2 cellular contexts compared by ENCODE assay signal in the genomic region with DNA sequence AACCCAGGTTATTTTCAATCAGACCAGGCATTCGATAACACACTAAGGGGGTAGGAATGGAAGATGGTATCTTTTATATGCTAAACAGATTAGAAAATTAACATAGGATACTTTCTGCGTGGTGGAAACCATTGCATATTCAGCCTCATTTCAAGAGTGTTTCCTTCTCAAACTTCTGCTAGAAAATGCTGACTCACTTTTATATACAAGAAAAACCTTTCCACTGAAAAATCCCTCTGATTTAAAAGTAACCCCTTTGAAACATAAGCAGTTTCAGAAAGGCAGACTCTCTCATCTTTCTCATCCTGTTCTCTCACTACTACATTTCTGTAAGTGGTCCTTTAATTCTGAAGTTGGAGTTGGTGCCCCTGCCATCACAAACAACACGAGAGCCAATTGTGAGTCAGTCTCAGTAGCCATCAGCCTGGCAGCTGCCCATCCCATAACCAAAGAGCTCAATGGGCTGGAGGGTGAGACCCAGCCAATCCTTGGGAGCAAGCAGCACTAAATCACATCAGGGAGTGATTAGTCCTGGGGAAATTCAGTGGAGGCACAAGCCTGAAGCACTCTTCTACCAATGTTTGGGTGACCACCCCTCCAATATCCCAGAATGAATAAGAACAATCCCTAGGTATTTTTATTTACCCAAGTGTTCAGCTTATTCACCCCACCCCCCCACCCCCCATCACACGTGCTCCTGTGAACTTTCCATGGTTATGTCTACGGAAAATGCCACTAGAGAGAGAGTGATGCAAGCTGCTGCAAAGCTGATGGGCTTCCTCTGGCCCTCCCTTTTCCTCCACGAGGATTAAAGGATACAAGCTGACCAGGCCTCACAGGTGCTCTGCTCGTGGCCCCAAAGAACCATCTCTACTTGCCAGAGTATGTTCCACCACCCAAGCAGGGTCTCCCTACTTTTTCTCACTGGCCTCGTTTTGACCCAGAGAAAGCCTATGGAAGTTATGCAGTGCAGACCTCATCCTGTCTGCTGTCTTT.
TF ChIP-seq lines count a peak whose summit lies in the region.

No MANE protein-coding gene starts in this region.

TF ChIP-seq in HCT116, 20 proteins besides CTCF, POLR2A, EP300 and RAD21:
- TF ChIP-seq YY1 (IDR thresholded peaks at IDR 0.05; ENCODE audit: extremely low read depth, insufficient replicate concordance, low read depth, low read length): no peak
- TF ChIP-seq CBX3 (IDR thresholded peaks at IDR 0.05; ENCODE audit: low read depth): no peak
- no peak for TF ChIP-seq ELF1 (IDR thresholded peaks at IDR 0.05; ENCODE audit: borderline replicate concordance, low read depth)
- TF ChIP-seq MAX (IDR thresholded peaks at IDR 0.05): no peak
- TF ChIP-seq CEBPB (IDR thresholded peaks at IDR 0.05; ENCODE audit: low read depth): peak; percentile 40; the same call in 1 of the 2 replicates
- TF ChIP-seq TCF7L2 (IDR thresholded peaks at IDR 0.05; ENCODE audit: borderline replicate concordance, extremely low read depth, insufficient read depth, insufficient read length): no peak

TF ChIP-seq in K562, 482 proteins besides CTCF, POLR2A, EP300 and RAD21 (continues in another document):
- TF ChIP-seq NFE2 (IDR thresholded peaks at IDR 0.05; ENCODE audit: low read depth): peak; percentile 54
- TF ChIP-seq ZNF134 (CRISPR knock-in tag; conservative IDR thresholded peaks at IDR 0.05): no peak
- TF ChIP-seq MTF1 (CRISPR knock-in tag; IDR thresholded peaks at IDR 0.05; ENCODE audit: borderline replicate concordance): no peak
- no peak for TF ChIP-seq MTA2 (IDR thresholded peaks at IDR 0.05; ENCODE audit: low read depth)
- TF ChIP-seq SIN3A (IDR thresholded peaks at IDR 0.05; ENCODE audit: borderline replicate concordance in 2 of 2, control insufficient read depth in 1 of 2, low read depth in 2 of 2, low read length in 2 of 2): no peak
- peak; percentile 95 for TF ChIP-seq ZNF589 (CRISPR knock-in tag; IDR thresholded peaks at IDR 0.05; ENCODE audit: low read depth)
- TF ChIP-seq STAT5A (IDR thresholded peaks at IDR 0.05; ENCODE audit: borderline replicate concordance, low read length): no peak
- no peak for TF ChIP-seq GTF2B (IDR thresholded peaks at IDR 0.05; ENCODE audit: extremely low read depth, insufficient read length)
- no peak for TF ChIP-seq NBN (IDR thresholded peaks at IDR 0.05; ENCODE audit: low read depth)
- TF ChIP-seq IFI16 (CRISPR knock-in tag; IDR thresholded peaks at IDR 0.05): no peak
- no peak for TF ChIP-seq RBBP5 (IDR thresholded peaks at IDR 0.05; ENCODE audit: borderline replicate concordance, insufficient read depth, low read length, poor library complexity, severe bottlenecking)
- TF ChIP-seq ZNF696 (CRISPR knock-in tag; conservative IDR thresholded peaks at IDR 0.05): no peak
- TF ChIP-seq CEBPG (CRISPR knock-in tag; IDR thresholded peaks at IDR 0.05): no peak
- peak in 1 of 2 experiments; percentile 79; a peak in 2 of 4 replicates for TF ChIP-seq CEBPG (tag; conservative IDR thresholded peaks at IDR 0.05 in 1 of 2, IDR thresholded peaks at IDR 0.05 in 1 of 2)
- TF ChIP-seq ZNF175 (CRISPR knock-in tag; IDR thresholded peaks at IDR 0.05; ENCODE audit: low read depth): peak; percentile 95
- TF ChIP-seq ZFPM2 (CRISPR knock-in tag; IDR thresholded peaks at IDR 0.05): no peak
- no peak for TF ChIP-seq ZFP30 (CRISPR knock-in tag; IDR thresholded peaks at IDR 0.05; ENCODE audit: borderline replicate concordance)
- TF ChIP-seq ZNF75A (CRISPR knock-in tag; IDR thresholded peaks at IDR 0.05): no peak
- TF ChIP-seq C11orf30 (IDR thresholded peaks at IDR 0.05; ENCODE audit: low read depth): peak; percentile 84
- TF ChIP-seq CAMTA2 (CRISPR knock-in tag; conservative IDR thresholded peaks at IDR 0.05): no peak
- no peak for TF ChIP-seq ETS2 (tag; IDR thresholded peaks at IDR 0.05; ENCODE audit: borderline replicate concordance, poor library complexity, severe bottlenecking)
- TF ChIP-seq, protein P1, sequence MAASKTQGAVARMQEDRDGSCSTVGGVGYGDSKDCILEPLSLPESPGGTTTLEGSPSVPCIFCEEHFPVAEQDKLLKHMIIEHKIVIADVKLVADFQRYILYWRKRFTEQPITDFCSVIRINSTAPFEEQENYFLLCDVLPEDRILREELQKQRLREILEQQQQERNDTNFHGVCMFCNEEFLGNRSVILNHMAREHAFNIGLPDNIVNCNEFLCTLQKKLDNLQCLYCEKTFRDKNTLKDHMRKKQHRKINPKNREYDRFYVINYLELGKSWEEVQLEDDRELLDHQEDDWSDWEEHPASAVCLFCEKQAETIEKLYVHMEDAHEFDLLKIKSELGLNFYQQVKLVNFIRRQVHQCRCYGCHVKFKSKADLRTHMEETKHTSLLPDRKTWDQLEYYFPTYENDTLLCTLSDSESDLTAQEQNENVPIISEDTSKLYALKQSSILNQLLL (CRISPR knock-in tag; IDR thresholded peaks at IDR 0.05; ENCODE audit: borderline replicate concordance): no peak
- no peak for TF ChIP-seq NFYB (IDR thresholded peaks at IDR 0.05; ENCODE audit: extremely low read depth, insufficient read length)
- TF ChIP-seq PHTF2 (CRISPR knock-in tag; IDR thresholded peaks at IDR 0.05): no peak
- no peak for TF ChIP-seq CBX2 (IDR thresholded peaks at IDR 0.05; ENCODE audit: insufficient read depth, low read length, poor library complexity, severe bottlenecking)
- TF ChIP-seq PCBP1 (IDR thresholded peaks at IDR 0.05; ENCODE audit: low read depth, low read length, poor library complexity, severe bottlenecking): no peak
- TF ChIP-seq, protein P2, sequence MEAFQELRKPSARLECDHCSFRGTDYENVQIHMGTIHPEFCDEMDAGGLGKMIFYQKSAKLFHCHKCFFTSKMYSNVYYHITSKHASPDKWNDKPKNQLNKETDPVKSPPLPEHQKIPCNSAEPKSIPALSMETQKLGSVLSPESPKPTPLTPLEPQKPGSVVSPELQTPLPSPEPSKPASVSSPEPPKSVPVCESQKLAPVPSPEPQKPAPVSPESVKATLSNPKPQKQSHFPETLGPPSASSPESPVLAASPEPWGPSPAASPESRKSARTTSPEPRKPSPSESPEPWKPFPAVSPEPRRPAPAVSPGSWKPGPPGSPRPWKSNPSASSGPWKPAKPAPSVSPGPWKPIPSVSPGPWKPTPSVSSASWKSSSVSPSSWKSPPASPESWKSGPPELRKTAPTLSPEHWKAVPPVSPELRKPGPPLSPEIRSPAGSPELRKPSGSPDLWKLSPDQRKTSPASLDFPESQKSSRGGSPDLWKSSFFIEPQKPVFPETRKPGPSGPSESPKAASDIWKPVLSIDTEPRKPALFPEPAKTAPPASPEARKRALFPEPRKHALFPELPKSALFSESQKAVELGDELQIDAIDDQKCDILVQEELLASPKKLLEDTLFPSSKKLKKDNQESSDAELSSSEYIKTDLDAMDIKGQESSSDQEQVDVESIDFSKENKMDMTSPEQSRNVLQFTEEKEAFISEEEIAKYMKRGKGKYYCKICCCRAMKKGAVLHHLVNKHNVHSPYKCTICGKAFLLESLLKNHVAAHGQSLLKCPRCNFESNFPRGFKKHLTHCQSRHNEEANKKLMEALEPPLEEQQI (IDR thresholded peaks at IDR 0.05): no peak
- TF ChIP-seq TAF15 (IDR thresholded peaks at IDR 0.05; ENCODE audit: low read depth, low read length): no peak
- TF ChIP-seq ZC3H8 (IDR thresholded peaks at IDR 0.05): no peak
- TF ChIP-seq ZSCAN32 (CRISPR knock-in tag; IDR thresholded peaks at IDR 0.05): 0 out of 2 replicates have a peak, but pooled peaks have one; percentile 27
- TF ChIP-seq HES1 (IDR thresholded peaks at IDR 0.05; ENCODE audit: low read depth): no peak
- TF ChIP-seq MAFF (IDR thresholded peaks at IDR 0.05; ENCODE audit: low read length): peak; percentile 73
- TF ChIP-seq MTA3 (IDR thresholded peaks at IDR 0.05; ENCODE audit: borderline replicate concordance): no peak
- peak; percentile 85 for TF ChIP-seq L3MBTL2 (IDR thresholded peaks at IDR 0.05)
- TF ChIP-seq VEZF1 (CRISPR knock-in tag; IDR thresholded peaks at IDR 0.05): peak; percentile 49
- no peak for TF ChIP-seq BRD4 (IDR thresholded peaks at IDR 0.05)
- peak; percentile 83 for TF ChIP-seq ATF4 (CRISPR knock-in tag; IDR thresholded peaks at IDR 0.05)
- no peak for TF ChIP-seq ZNF780A (CRISPR knock-in tag; IDR thresholded peaks at IDR 0.05)
- TF ChIP-seq KLF1 (tag; IDR thresholded peaks at IDR 0.05): no peak
- TF ChIP-seq NFIC (IDR thresholded peaks at IDR 0.05): no peak
- TF ChIP-seq SRSF9 (IDR thresholded peaks at IDR 0.05; ENCODE audit: borderline replicate concordance, low read depth, low read length): no peak
- no peak for TF ChIP-seq CHD2 (IDR thresholded peaks at IDR 0.05; ENCODE audit: low read depth, low read length)
- TF ChIP-seq AFF1 (IDR thresholded peaks at IDR 0.05; ENCODE audit: low read depth in 1 of 2, partially characterized antibody in 2 of 2): no peak
- no peak for TF ChIP-seq KHSRP (IDR thresholded peaks at IDR 0.05)
- TF ChIP-seq HDAC2 (IDR thresholded peaks at IDR 0.05): no peak
- TF ChIP-seq ZNF740 (CRISPR knock-in tag; IDR thresholded peaks at IDR 0.05): no peak
- TF ChIP-seq ZNF740 (tag; IDR thresholded peaks at IDR 0.05): no peak
